ENCODE assay signal across 29 cellular contexts in the genomic region with DNA sequence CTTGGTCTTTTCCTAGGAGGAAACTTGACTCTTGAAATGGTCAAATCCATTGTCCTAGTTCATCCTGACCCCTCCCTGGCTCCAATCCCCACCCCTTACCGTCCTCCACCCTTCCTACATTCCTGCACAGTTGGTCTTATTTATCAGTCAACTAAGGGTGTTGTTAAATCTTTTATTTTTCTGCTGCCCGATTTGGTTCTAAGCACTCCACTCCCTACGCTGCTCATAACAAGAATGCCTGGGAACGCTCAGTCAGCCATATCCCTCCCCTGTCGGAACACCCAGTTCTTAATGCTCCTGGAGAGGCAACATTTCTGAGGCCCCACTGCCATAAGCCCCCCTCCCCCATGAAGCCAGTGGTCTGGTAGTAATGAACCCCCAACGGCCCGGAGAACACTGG. TPM values are rescaled to one million over a fixed set of nuclear protein-coding genes. Genes with fewer than 3 reads are reported as not detected.
DNase-seq lines count a peak whose midpoint lies in the region; ATAC-seq and TF ChIP-seq lines count a peak whose summit lies in the region.
"Had no signal": no experiment of that assay in that cellular context is flagged by ENCODE, and none has a peak within 500 bp of the region (broad histone marks: within the 10 kb centered on the region; RNA-seq: fewer than 3 reads in every experiment).

No MANE protein-coding gene starts in this region.

- H3K9me3 ChIP-seq in HCT116 (ENCODE audit: control insufficient read depth in 1 of 2, insufficient read depth in 1 of 2, low read depth in 1 of 2, low read length in 2 of 2), result no peaks in the 10 kb centered on the region
- H3K9me3 ChIP-seq in body of pancreas, result no peaks in the 10 kb centered on the region
- H3K9me3 ChIP-seq in left lung, result no peaks in the 10 kb centered on the region
- H3K9me3 ChIP-seq in thyroid gland, result no peaks in the 10 kb centered on the region
- H3K9me3 ChIP-seq: heart left ventricle, SK-N-SH, tibial nerve had no signal

- intact Hi-C loops in HCT116 (cut with micrococcal nuclease), result no loop called here
- intact Hi-C loops in body of pancreas (cut with DNase I), result no loop called here
- intact Hi-C loops in left lung (cut with DNase I), result no loop called here
- intact Hi-C loops in thyroid gland (cut with DNase I), result no loop called here

- peak overlapping the region; percentile 23 for H3K4me2 ChIP-seq in HCT116 (ENCODE audit: low read length)
- H3K4me2 ChIP-seq: SK-N-SH had no signal

- DNase-seq in HCT116 (ENCODE audit: low read depth, low spot score) (no peak), body of pancreas (no peak), left lung (no peak), thyroid gland (peak; percentile 84 to 86), NCI-H146 treated with DMSO at 0.1 percent for 48 hours (lab: John Stamatoyannopoulos, UW; ENCODE audit: unreplicated experiment) (no peak), NCI-H526 (lab: John Stamatoyannopoulos, UW) (no peak), HUDEP-2 (lab: John Stamatoyannopoulos, UW; ENCODE audit: unreplicated experiment in 76 of 76) (no peak), GM13977 (ENCODE audit: low spot score) (no peak)
- DNase-seq: ACHN; activated CD4-positive, alpha-beta T cell treated with anti-CD3 and anti-CD28 coated beads for 48 hours; activated T-cell treated with anti-CD3 and anti-CD28 coated beads, Interleukin-2, amount 50 U/mL, for 48 hours; aorta; foreskin fibroblast; GDM1; GOT3; heart left ventricle; KBM-7; NCI-H1436 treated with DMSO at 0.1 percent for 48 hours; NCI-H510A treated with DMSO at 0.1 percent for 48 hours; nephron progenitor cell; SK-N-SH; stimulated activated CD4-positive, alpha-beta T cell treated with anti-CD3 and anti-CD28 coated beads, Interleukin-15, amount 100 ng/mL, for 24 hours had no signal

- H3K27ac ChIP-seq in HCT116 (ENCODE audit: low read depth, low read length) (peak overlapping the region; percentile 52; the same call in 1 of the 2 replicates), body of pancreas (peak overlapping the region in 3 of 4 donors; percentile 89 to 94 (median 92)), left lung (no peak overlapping the region), thyroid gland (peak overlapping the region; percentile 90 to 93 (median 93))
- H3K27ac ChIP-seq: heart left ventricle, RWPE1, tibial nerve had no signal

- TF ChIP-seq POLR2A in HCT116 (IDR thresholded peaks at IDR 0.05; ENCODE audit: borderline replicate concordance, extremely low read depth, insufficient read depth, insufficient read length), result no peak
- no peak for TF ChIP-seq POLR2A in body of pancreas (IDR thresholded peaks at IDR 0.05)
- peak in 1 of 2 donors; percentile 53 for TF ChIP-seq POLR2A in thyroid gland (IDR thresholded peaks at IDR 0.05)

- ATAC-seq in HCT116 (no peak), body of pancreas (no peak), left lung (peak; percentile 34)
- ATAC-seq: heart left ventricle, left lobe of liver had no signal

- H3K9ac ChIP-seq in HCT116 (ENCODE audit: low read length), result peak overlapping the region; percentile 19
- H3K9ac ChIP-seq: parathyroid adenoma, SK-N-SH had no signal

- TF ChIP-seq RAD21 in HCT116 (IDR thresholded peaks at IDR 0.05; ENCODE audit: low read depth), result no peak

- H3K4me1 ChIP-seq in HCT116 (ENCODE audit: control insufficient read depth in 1 of 2, insufficient read depth in 2 of 2, low read length in 2 of 2), result peaks cover 20 to 97% of the 10 kb centered on the region in 2 experiments
- H3K4me1 ChIP-seq in body of pancreas, result peaks cover 61% of the 10 kb centered on the region
- peaks cover 0 to 14% of the 10 kb centered on the region in 2 donors for H3K4me1 ChIP-seq in left lung
- peaks cover 38 to 56% of the 10 kb centered on the region in 2 donors for H3K4me1 ChIP-seq in thyroid gland

- RAD21 ChIA-PET in HCT116 (lab: Charles Lee; ENCODE audit: low non-redundant PET in 1 of 2, low total read pairs in 2 of 2, uncharacterized antibody in 2 of 2, unreplicated experiment in 2 of 2), result no interaction called here

- H3K27me3 ChIP-seq in HCT116 (ENCODE audit: insufficient read depth, low read length), result no peaks in the 10 kb centered on the region
- no peaks in the 10 kb centered on the region for H3K27me3 ChIP-seq in body of pancreas
- H3K27me3 ChIP-seq in left lung, result no peaks in the 10 kb centered on the region
- no peaks in the 10 kb centered on the region for H3K27me3 ChIP-seq in thyroid gland
- H3K27me3 ChIP-seq: heart left ventricle had no signal

- no peak overlapping the region for H2AFZ ChIP-seq in HCT116 (ENCODE audit: low read depth, low read length, poor library complexity, severe bottlenecking)

- POLR2A ChIA-PET in HCT116 (lab: Charles Lee), result no interaction called here

- no peaks in the 10 kb centered on the region for H4K20me1 ChIP-seq in HCT116 (ENCODE audit: insufficient read depth)

- BruUV-seq in HCT116 (replicated peaks; lab: Mats Ljungman, UMichigan), result no TSS peak

- in situ Hi-C loops in GM13977 (cut with MboI; ENCODE audit: low pct_unique_long_range_greater_than_20kb, low sequenced_read_pairs, unreplicated experiment), result no loop called here

- TF ChIP-seq CTCF in HCT116 (IDR thresholded peaks at IDR 0.05 in 2 of 3, conservative IDR thresholded peaks at IDR 0.05 in 1 of 3; ENCODE audit: borderline replicate concordance in 1 of 3, insufficient read depth in 1 of 3, low read depth in 2 of 3, low read length in 2 of 3) (no peak), body of pancreas (IDR thresholded peaks at IDR 0.05) (no peak), left lung (IDR thresholded peaks at IDR 0.05) (no peak), thyroid gland (IDR thresholded peaks at IDR 0.05) (no peak), GM13977 (IDR thresholded peaks at IDR 0.05; ENCODE audit: extremely low read depth, insufficient read depth, missing control alignments) (no peak)

- 45 to 51% methylated on average over 7 of the region's 7 CpGs for WGBS in body of pancreas, 2 donors
- WGBS in thyroid gland, 2 donors, result 29 to 48% methylated on average over 7 of the region's 7 CpGs

- H3K79me2 ChIP-seq in HCT116 (ENCODE audit: insufficient read depth, low read length), result peaks cover 97% of the 10 kb centered on the region
- H3K79me2 ChIP-seq: parathyroid adenoma had no signal

- H3K36me3 ChIP-seq in HCT116 (ENCODE audit: control insufficient read depth in 1 of 2, insufficient read depth in 2 of 2, low read length in 2 of 2) (no peaks in the 10 kb centered on the region), body of pancreas (replicated peaks in 1 of 2; ENCODE audit: insufficient read depth in 1 of 2, low read depth in 2 of 2) (no peaks in the 10 kb centered on the region), left lung (no peaks in the 10 kb centered on the region), thyroid gland (no peaks in the 10 kb centered on the region)
- H3K36me3 ChIP-seq: heart left ventricle, tibial nerve had no signal

- CTCF ChIA-PET in HCT116 (lab: Charles Lee), result no interaction called here

- H3K4me3 ChIP-seq in HCT116 (replicated peaks in 1 of 2; ENCODE audit: low read depth in 1 of 2, low read length in 2 of 2), result no peak overlapping the region
- no peak overlapping the region for H3K4me3 ChIP-seq in body of pancreas
- H3K4me3 ChIP-seq in left lung, result no peak overlapping the region
- no peak overlapping the region for H3K4me3 ChIP-seq in thyroid gland (replicated peaks in 1 of 3)
- H3K4me3 ChIP-seq: heart left ventricle, tibial nerve had no signal

- H3K9me2 ChIP-seq in HCT116 (ENCODE audit: insufficient read depth), result no peaks in the 10 kb centered on the region
- H3K9me2 ChIP-seq: SK-N-SH had no signal

TF ChIP-seq in HCT116, 20 proteins besides CTCF, POLR2A, EP300 and RAD21:
- no peak for TF ChIP-seq FOSL1 (IDR thresholded peaks at IDR 0.05; ENCODE audit: low read depth)
- no peak for TF ChIP-seq EZH2phosphoT487 (IDR thresholded peaks at IDR 0.05; ENCODE audit: borderline replicate concordance)
- no peak for TF ChIP-seq ELF1 (IDR thresholded peaks at IDR 0.05; ENCODE audit: borderline replicate concordance, low read depth)
- no peak for TF ChIP-seq TCF7L2 (IDR thresholded peaks at IDR 0.05; ENCODE audit: borderline replicate concordance, extremely low read depth, insufficient read depth, insufficient read length)
- no peak for TF ChIP-seq EZH2 (IDR thresholded peaks at IDR 0.05)
- TF ChIP-seq, protein P1, sequence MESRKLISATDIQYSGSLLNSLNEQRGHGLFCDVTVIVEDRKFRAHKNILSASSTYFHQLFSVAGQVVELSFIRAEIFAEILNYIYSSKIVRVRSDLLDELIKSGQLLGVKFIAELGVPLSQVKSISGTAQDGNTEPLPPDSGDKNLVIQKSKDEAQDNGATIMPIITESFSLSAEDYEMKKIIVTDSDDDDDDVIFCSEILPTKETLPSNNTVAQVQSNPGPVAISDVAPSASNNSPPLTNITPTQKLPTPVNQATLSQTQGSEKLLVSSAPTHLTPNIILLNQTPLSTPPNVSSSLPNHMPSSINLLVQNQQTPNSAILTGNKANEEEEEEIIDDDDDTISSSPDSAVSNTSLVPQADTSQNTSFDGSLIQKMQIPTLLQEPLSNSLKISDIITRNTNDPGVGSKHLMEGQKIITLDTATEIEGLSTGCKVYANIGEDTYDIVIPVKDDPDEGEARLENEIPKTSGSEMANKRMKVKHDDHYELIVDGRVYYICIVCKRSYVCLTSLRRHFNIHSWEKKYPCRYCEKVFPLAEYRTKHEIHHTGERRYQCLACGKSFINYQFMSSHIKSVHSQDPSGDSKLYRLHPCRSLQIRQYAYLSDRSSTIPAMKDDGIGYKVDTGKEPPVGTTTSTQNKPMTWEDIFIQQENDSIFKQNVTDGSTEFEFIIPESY (IDR thresholded peaks at IDR 0.05; ENCODE audit: extremely low read depth, insufficient replicate concordance, low read length), result no peak
TF ChIP-seq in HCT116: peak in this region for 0.

RNA-seq across cellular contexts. Expression of a gene that starts 9.7 kb away (rescaled TPM):
- total RNA-seq in HCT116 (2021; ENCODE audit: unreplicated experiment) (51.5 TPM), body of pancreas (10 to 100 TPM; 21.4 to 40.5 TPM), left lung (10 to 100 TPM; 41.1 to 53.1 TPM), thyroid gland (10 to 100 TPM in 2 of 4 donors, 1 to 10 TPM in 2; 3.8 to 13.9 (median 8.1) TPM)
- polyA plus RNA-seq in HCT116 (2012), result 58.5 and 60.4 TPM in 2 replicates
- total RNA-seq: activated CD8-positive, alpha-beta memory T cell treated with anti-CD3 and anti-CD28 coated beads for 36 hours; T-helper 2 cell treated with Interferon-gamma antibody and Interleukin-4, amounts not matched to agents 100 ng/mL and 5 ng/mL, for 36 hours had no signal
- polyA plus RNA-seq: BJ, SK-N-SH had no signal

Comparison
In these comparisons a context has a peak if more than half of its experiments do, and no peak if none do; other contexts are left out.
1. DNase-seq: peak in thyroid gland (2 of 2); none in HCT116 (single experiment), body of pancreas (0 of 4), left lung (0 of 2), NCI-H146 treated with DMSO at 0.1 percent for 48 hours (single experiment), NCI-H526 (0 of 2), HUDEP-2 (0 of 76) and GM13977 (single experiment).
2. H3K27ac ChIP-seq: peak in HCT116 (single experiment), body of pancreas (3 of 4) and thyroid gland (3 of 3); none in left lung (0 of 2).